In genomic region chr12:74105434-74105833, GRCh38 we compare ENCODE assay signal across 15 cellular contexts.
"Had no signal": no experiment of that assay in that cellular context is flagged by ENCODE, and none has a peak within 500 bp of the region (broad histone marks: within the 10 kb centered on the region; RNA-seq: fewer than 3 reads in every experiment).

No MANE protein-coding gene starts in this region.

- H3K9me3 ChIP-seq: esophagus squamous epithelium, stomach, thoracic aorta had no signal

- H3K27me3 ChIP-seq: esophagus squamous epithelium, stomach had no signal

- DNase-seq: activated B cell treated with CpG ODN at 0.5 μM for 24 hours; activated CD4-positive, alpha-beta T cell treated with anti-CD3 and anti-CD28 coated beads, Interleukin-2, amount 50 U/mL, for 1 hour; activated naive CD4-positive, alpha-beta T cell treated with anti-CD3 and anti-CD28 coated beads, Interleukin-2, amount 10 ng/mL, durations not matched to agents 7 days and 5 days; cerebellar nuclear complex; dermis blood vessel endothelial cell; endodermal cell; esophagus squamous epithelium; foreskin fibroblast; head of caudate nucleus; mesendoderm; stimulated activated CD4-positive, alpha-beta T cell treated with anti-CD3 and anti-CD28 coated beads, Interleukin-4, amount 100 ng/mL, for 4 hours; stomach; T-helper 17 cell had no signal

- FAIRE-seq: islet of Langerhans had no signal

- H3K36me3 ChIP-seq: esophagus squamous epithelium, stomach, thoracic aorta had no signal

- H3K4me3 ChIP-seq: esophagus squamous epithelium, stomach, thoracic aorta had no signal

- H3K4me1 ChIP-seq: esophagus squamous epithelium, stomach had no signal

- H3K27ac ChIP-seq: esophagus squamous epithelium, stomach, thoracic aorta had no signal
